Comparison of ENCODE assay signal across 28 cellular contexts in genomic region chr7:47772492-47772891, GRCh38.
"Had no signal": no experiment of that assay in that cellular context is flagged by ENCODE, and none has a peak within 500 bp of the region (broad histone marks: within the 10 kb centered on the region; RNA-seq: fewer than 3 reads in every experiment).

No MANE protein-coding gene starts in this region.

- H3K9ac ChIP-seq: parathyroid adenoma had no signal

- H3K79me2 ChIP-seq: parathyroid adenoma had no signal

- H3K27me3 Mint-ChIP-seq: activated CD4-positive, alpha-beta memory T cell treated with anti-CD3 and anti-CD28 coated beads, Interleukin-2, amount 10 ng/mL, durations not matched to agents 7 days and 5 days had no signal

- DNase-seq: activated CD4-positive, alpha-beta memory T cell treated with anti-CD3 and anti-CD28 coated beads, Interleukin-2, amount 10 ng/mL, durations not matched to agents 7 days and 5 days; activated CD4-positive, alpha-beta T cell treated with anti-CD3 and anti-CD28 coated beads for 1 hour; activated CD4-positive, alpha-beta T cell treated with anti-CD3 and anti-CD28 coated beads, Interleukin-2, amount 10 ng/mL, durations not matched to agents 7 days and 5 days; activated CD8-positive, alpha-beta memory T cell treated with anti-CD3 and anti-CD28 coated beads, Interleukin-2, amount 50 U/mL, for 48 hours; activated gamma-delta T cell treated with Interleukin-2 at 50 U/mL for 16 hours; activated naive CD4-positive, alpha-beta T cell treated with anti-CD3 and anti-CD28 coated beads, Interleukin-2, amount 50 U/mL, for 16 hours; activated T-cell treated with anti-CD3 and anti-CD28 coated beads, Interleukin-2, amount 50 U/mL, for 24 hours; amniotic stem cell; dermis blood vessel endothelial cell; effector CD4-positive, alpha-beta T cell; foreskin keratinocyte; heart right ventricle; left lung; psoas muscle; stimulated activated CD4-positive, alpha-beta T cell treated with anti-CD3 and anti-CD28 coated beads, Interleukin-15, amount 100 ng/mL, for 24 hours; stimulated activated CD4-positive, alpha-beta T cell treated with anti-CD3 and anti-CD28 coated beads, Interleukin-2, amount 100 ng/mL, for 24 hours; stimulated activated naive CD4-positive, alpha-beta T cell treated with Interleukin-2 at 50 U/mL for 16 hours; T-helper 2 cell; trophoblast cell; uterus had no signal

- H3K36me3 ChIP-seq: breast epithelium, esophagus muscularis mucosa, heart right ventricle, left lung, uterus had no signal

- H3K4me3 ChIP-seq: breast epithelium, esophagus muscularis mucosa, heart right ventricle, left lung, lung, psoas muscle, uterus had no signal

- H3K4me3 Mint-ChIP-seq: activated CD4-positive, alpha-beta memory T cell treated with anti-CD3 and anti-CD28 coated beads, Interleukin-2, amount 10 ng/mL, durations not matched to agents 7 days and 5 days; activated CD4-positive, alpha-beta T cell treated with anti-CD3 and anti-CD28 coated beads, Interleukin-2, amount 10 ng/mL, durations not matched to agents 7 days and 5 days; activated T-cell treated with anti-CD3 and anti-CD28 coated beads, Interleukin-2, amount 50 U/mL, for 24 hours; central memory CD8-positive, alpha-beta T cell; nephron had no signal

- H3K27ac Mint-ChIP-seq: activated CD4-positive, alpha-beta memory T cell treated with anti-CD3 and anti-CD28 coated beads, Interleukin-2, amount 10 ng/mL, durations not matched to agents 7 days and 5 days; activated CD4-positive, alpha-beta T cell treated with anti-CD3 and anti-CD28 coated beads, Interleukin-2, amount 10 ng/mL, durations not matched to agents 7 days and 5 days; activated T-cell treated with anti-CD3 and anti-CD28 coated beads, Interleukin-2, amount 50 U/mL, for 24 hours had no signal

- ATAC-seq: heart right ventricle, left lung, psoas muscle had no signal

- H3K9me3 ChIP-seq: breast epithelium, esophagus muscularis mucosa, left lung, psoas muscle, uterus had no signal

- FAIRE-seq: colon, islet of Langerhans had no signal

- H3K27ac ChIP-seq: breast epithelium, foreskin keratinocyte, heart right ventricle, left lung, parathyroid adenoma, psoas muscle had no signal

- H3K9me3 Mint-ChIP-seq: activated CD4-positive, alpha-beta T cell treated with anti-CD3 and anti-CD28 coated beads, Interleukin-2, amount 10 ng/mL, durations not matched to agents 7 days and 5 days; activated T-cell treated with anti-CD3 and anti-CD28 coated beads, Interleukin-2, amount 50 U/mL, for 24 hours had no signal

- H3K27me3 ChIP-seq: breast epithelium, esophagus muscularis mucosa, foreskin keratinocyte, heart right ventricle, left lung, uterus had no signal

- H3K4me1 ChIP-seq: breast epithelium, left lung, parathyroid adenoma, psoas muscle, uterus had no signal

- H2AFZ ChIP-seq: parathyroid adenoma had no signal

- H3K4me1 Mint-ChIP-seq: activated CD4-positive, alpha-beta memory T cell treated with anti-CD3 and anti-CD28 coated beads, Interleukin-2, amount 10 ng/mL, durations not matched to agents 7 days and 5 days; activated CD4-positive, alpha-beta T cell treated with anti-CD3 and anti-CD28 coated beads, Interleukin-2, amount 10 ng/mL, durations not matched to agents 7 days and 5 days; central memory CD8-positive, alpha-beta T cell had no signal
